In the genomic region with DNA sequence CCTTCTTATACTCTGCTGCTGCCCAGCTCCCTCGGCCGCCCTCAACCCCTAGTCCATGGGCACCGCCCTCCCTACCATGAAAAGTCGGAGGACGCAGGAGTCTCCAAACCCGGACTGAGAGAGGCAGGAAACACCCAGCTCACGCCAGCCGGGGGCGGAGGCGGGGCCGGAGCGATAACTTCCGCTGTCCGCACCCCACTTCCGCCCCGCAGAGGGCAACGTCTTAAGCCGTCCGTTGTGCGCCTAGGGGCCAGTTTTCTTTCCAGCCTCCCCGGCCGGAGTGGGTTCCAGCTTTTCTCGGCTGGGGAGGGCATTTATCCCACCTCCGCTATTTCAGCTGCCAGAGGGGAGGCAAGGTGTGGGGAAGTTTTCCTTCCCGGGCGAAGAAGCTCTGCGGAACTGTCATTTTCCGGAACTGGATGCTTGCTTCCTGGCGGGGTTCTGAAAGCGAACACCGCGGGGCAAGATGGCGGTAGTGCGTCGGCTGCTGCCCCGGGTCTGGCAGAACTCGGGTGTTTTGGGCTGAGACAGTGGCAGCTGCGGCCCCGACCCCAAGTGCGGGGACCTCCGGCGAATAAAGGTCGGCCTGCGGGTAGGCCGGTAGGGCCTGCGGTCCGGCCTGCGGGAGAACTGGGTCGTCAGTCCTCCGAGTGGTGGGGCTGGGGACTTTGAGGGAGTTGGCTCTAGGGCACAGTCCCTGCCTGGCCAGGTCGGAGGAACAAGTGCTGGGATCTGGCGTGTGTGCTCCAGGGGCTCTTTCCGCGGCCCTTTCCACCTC, we compare ENCODE assay signal across 8 cellular contexts. TPM values are rescaled to one million over a fixed set of nuclear protein-coding genes. Genes with fewer than 3 reads are reported as not detected.
A peak's percentile ranks its signal among the peaks of the same experiment; 100 is the strongest.
DNase-seq lines count a peak whose midpoint lies in the region; ATAC-seq and TF ChIP-seq lines count a peak whose summit lies in the region.

A gene with protein sequence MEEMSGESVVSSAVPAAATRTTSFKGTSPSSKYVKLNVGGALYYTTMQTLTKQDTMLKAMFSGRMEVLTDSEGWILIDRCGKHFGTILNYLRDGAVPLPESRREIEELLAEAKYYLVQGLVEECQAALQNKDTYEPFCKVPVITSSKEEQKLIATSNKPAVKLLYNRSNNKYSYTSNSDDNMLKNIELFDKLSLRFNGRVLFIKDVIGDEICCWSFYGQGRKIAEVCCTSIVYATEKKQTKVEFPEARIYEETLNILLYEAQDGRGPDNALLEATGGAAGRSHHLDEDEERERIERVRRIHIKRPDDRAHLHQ (minus strand): TSS at position 116 of the 778 bp plus-strand sequence. CDS start 38 bp downstream, at position 78.
Gene UBE3B, plus strand, starts transcription at position 450 of the 778 bp plus-strand sequence. CDS start 5,918 bp downstream, outside the sequence.

- no peaks in the 10 kb centered on the region for H3K9me2 ChIP-seq in PC-3 (replicated peaks; ENCODE audit: low read length)

- TF ChIP-seq CTCF in PC-3 (conservative IDR thresholded peaks at IDR 0.05; ENCODE audit: low read depth, low read length) = no peak

- no peaks in the 10 kb centered on the region for H3K27me3 ChIP-seq in PC-3 (ENCODE audit: low read length)

- H4K20me1 ChIP-seq in PC-3 (ENCODE audit: low read length) = 0 out of 2 replicates have a peak, but pooled peaks cover 3% of the 10 kb centered on the region

- CTCF ChIA-PET in PC-3 (lab: Charles Lee) = interaction anchor here (1.1 kb wide), 1 partner anchor 49 kb away, joined by 4 read pairs; no protein-coding TSS in a partner anchor

- peak within 1 kb of the TSS; percentile 65 for H3K27ac ChIP-seq in PC-3 (ENCODE audit: low read length)
- H3K27ac ChIP-seq in epithelial cell of prostate = peak within 1 kb of the TSS; percentile 83

- no peaks in the 10 kb centered on the region for H3F3A ChIP-seq in PC-3 (ENCODE audit: low read length, unreplicated experiment)

- peaks cover 20% of the 10 kb centered on the region for H3K4me1 ChIP-seq in PC-3 (ENCODE audit: insufficient read depth, low read length)

- DNase-seq in DMS153 treated with DMSO at 0.1 percent for 48 hours (lab: John Stamatoyannopoulos, UW; ENCODE audit: unreplicated experiment) (peak; percentile 82), KBM-7 (peak; percentile 91), PC-3 (peak; percentile 93), activated T-cell treated with anti-CD3 and anti-CD28 coated beads for 4 hours (peak; percentile 77), epithelial cell of prostate (ENCODE audit: low read depth, low spot score) (peak; percentile 48), mucosa of gallbladder (ENCODE audit: low spot score) (peak; percentile 87)
- DNase-seq in stimulated activated CD8-positive, alpha-beta memory T cell treated with anti-CD3 and anti-CD28 coated beads, Interleukin-4, amount 100 ng/mL, for 24 hours (ENCODE audit: low read depth) = peak; percentile 82

- POLR2A ChIA-PET in PC-3 (lab: Charles Lee; ENCODE audit: unreplicated experiment) = interaction anchor here (1.6 kb wide), 1 partner anchor 14 kb away, joined by 14 read pairs; no protein-coding TSS in a partner anchor

- no TSS peak for BruUV-seq in PC-3 (replicated peaks; lab: Mats Ljungman, UMichigan)

- intact Hi-C loops in PC-3 (cut with micrococcal nuclease) = no loop called here

- H3K4me3 ChIP-seq in PC-3 (ENCODE audit: low read length) = peak within 1 kb of the TSS; percentile 90

- ATAC-seq in GM21723 (IDR thresholded peaks at IDR 0.05; ENCODE audit: unreplicated experiment) = peak; percentile 93
- peak; percentile 93 for ATAC-seq in PC-3

- H3K4me2 ChIP-seq in PC-3 (ENCODE audit: low read length) = peak within 1 kb of the TSS; percentile 94

- H3K79me2 ChIP-seq in PC-3 (ENCODE audit: low read length) = peaks cover 73% of the 10 kb centered on the region

- no peaks in the 10 kb centered on the region for H3K9me3 ChIP-seq in PC-3 (ENCODE audit: low read length)

- H2AFZ ChIP-seq in PC-3 (ENCODE audit: low read length) = peak within 1 kb of the TSS; percentile 91

- in situ Hi-C loops in KBM-7 (cut with MboI; ENCODE audit: low pct_unique_long_range_greater_than_20kb, low sequenced_read_pairs) = no loop called here

- peak within 1 kb of the TSS; percentile 86 for H3K9ac ChIP-seq in PC-3 (ENCODE audit: low read length)

- no peaks in the 10 kb centered on the region for H3K36me3 ChIP-seq in PC-3 (ENCODE audit: low read depth, low read length)

RNA-seq across cellular contexts. Expression of the first gene that starts in this region (rescaled TPM):
- total RNA-seq in PC-3 (2014; rRNA removed) (42.3 and 58.1 TPM in 2 replicates), mucosa of gallbladder (58.1 TPM)

RNA-seq across cellular contexts. Expression of gene UBE3B, which starts in this region (rescaled TPM):
- total RNA-seq in PC-3 (2014; rRNA removed) (25.7 and 35.6 TPM in 2 replicates), mucosa of gallbladder (48.5 TPM)

Comparison
In these comparisons a context has a peak if more than half of its experiments do, and no peak if none do; other contexts are left out.
1. Peak in every context shown above with its lines: DNase-seq, ATAC-seq, H3K4me3 ChIP-seq and H3K27ac ChIP-seq.